ENCODE assay signal across 1 cellular context in genomic region chr15:78758084-78758483, GRCh38. TPM values are rescaled to one million over a fixed set of nuclear protein-coding genes. Genes with fewer than 3 reads are reported as not detected.
"Had no signal": no experiment of that assay in that cellular context is flagged by ENCODE, and none has a peak within 500 bp of the region (broad histone marks: within the 10 kb centered on the region; RNA-seq: fewer than 3 reads in every experiment).

No MANE protein-coding gene starts in this region.

RNA-seq across cellular contexts. Expression of gene ADAMTS7, which starts 53.2 kb away (rescaled TPM):
- total RNA-seq: activated CD8-positive, alpha-beta T cell treated with anti-CD3 and anti-CD28 coated beads, Interleukin-2, amount 10 ng/mL, durations not matched to agents 7 days and 5 days had no signal
